Comparison of ENCODE assay signal across 15 cellular contexts in genomic region chr1:107536266-107536665, GRCh38.
DNase-seq lines count a peak whose midpoint lies in the region; ATAC-seq and TF ChIP-seq lines count a peak whose summit lies in the region.
"Had no signal": no experiment of that assay in that cellular context is flagged by ENCODE, and none has a peak within 500 bp of the region (broad histone marks: within the 10 kb centered on the region; RNA-seq: fewer than 3 reads in every experiment).

No MANE protein-coding gene starts in this region.

- no peaks in the 10 kb centered on the region for H4K20me1 ChIP-seq in OCI-LY7 (ENCODE audit: insufficient read depth, low read length)

- H3K4me1 ChIP-seq in OCI-LY7 (ENCODE audit: insufficient read depth, low read length, poor library complexity, severe bottlenecking): peaks cover 7% of the 10 kb centered on the region

- no peaks in the 10 kb centered on the region for H3K9me2 ChIP-seq in OCI-LY7 (ENCODE audit: insufficient read depth, low read length)

- DNase-seq in NCI-H2107 treated with DMSO at 0.1 percent for 48 hours (lab: John Stamatoyannopoulos, UW; ENCODE audit: unreplicated experiment) (peak; percentile 15), NCI-H2107 (lab: John Stamatoyannopoulos, UW) (no peak), OCI-LY7 (ENCODE audit: low spot score) (no peak), ureter (ENCODE audit: low spot score) (peak; percentile 55), KBM-7 (no peak), NCI-H748 treated with DMSO at 0.1 percent for 48 hours (lab: John Stamatoyannopoulos, UW) (no peak)
- DNase-seq: activated CD4-positive, CD25-positive, alpha-beta regulatory T cell; activated naive CD4-positive, alpha-beta T cell treated with anti-CD3 and anti-CD28 coated beads, Interleukin-2, amount 50 U/mL, for 16 hours; COR-L47; erythroblast; hypothalamus; NCI-H1436 treated with DMSO at 0.1 percent for 48 hours had no signal

- POLR2A ChIA-PET in OCI-LY7 (lab: Charles Lee): no interaction called here

- H2AFZ ChIP-seq in OCI-LY7 (ENCODE audit: low read length): peak overlapping the region; percentile 58
- H2AFZ ChIP-seq: neural progenitor cell had no signal

- H3K9me3 ChIP-seq in OCI-LY7 (ENCODE audit: low read length): no peaks in the 10 kb centered on the region

- no TSS peak for BruUV-seq in OCI-LY7 (replicated peaks; lab: Mats Ljungman, UMichigan)

- CTCF ChIA-PET in OCI-LY7 (lab: Charles Lee; ENCODE audit: unreplicated experiment): no interaction called here

- intact Hi-C loops in OCI-LY7 (cut with micrococcal nuclease; ENCODE audit: unreplicated experiment): no loop called here

- H3K36me3 ChIP-seq in OCI-LY7 (ENCODE audit: insufficient read depth, low read length): no peaks in the 10 kb centered on the region
- H3K36me3 ChIP-seq: neural progenitor cell had no signal

- H3K4me3 ChIP-seq in OCI-LY7 (ENCODE audit: low read depth, low read length, poor library complexity, severe bottlenecking): no peak overlapping the region
- H3K4me3 ChIP-seq: neural progenitor cell had no signal

- no peak overlapping the region for H3K27ac ChIP-seq in OCI-LY7 (ENCODE audit: low read depth, low read length, poor library complexity, severe bottlenecking)
- H3K27ac ChIP-seq: neural progenitor cell had no signal

- peak; percentile 85 for ATAC-seq in esophagus mucosa
- ATAC-seq in GM21737 (IDR thresholded peaks at IDR 0.05; ENCODE audit: unreplicated experiment): no peak

- in situ Hi-C loops in KBM-7 (cut with MboI; ENCODE audit: low pct_unique_long_range_greater_than_20kb, low sequenced_read_pairs): no loop called here

- TF ChIP-seq CTCF in OCI-LY7 (conservative IDR thresholded peaks at IDR 0.05; ENCODE audit: low read length): no peak

- no peak overlapping the region for H3K4me2 ChIP-seq in OCI-LY7 (ENCODE audit: low read length)
- H3K4me2 ChIP-seq: neural progenitor cell had no signal

- no peaks in the 10 kb centered on the region for H3K79me2 ChIP-seq in OCI-LY7 (ENCODE audit: insufficient read depth, low read depth, low read length)

Comparison
In these comparisons a context has a peak if more than half of its experiments do, and no peak if none do; other contexts are left out.
1. DNase-seq: peak in NCI-H2107 treated with DMSO at 0.1 percent for 48 hours (single experiment) and ureter (single experiment); none in NCI-H2107 (single experiment), OCI-LY7 (single experiment), KBM-7 (single experiment) and NCI-H748 treated with DMSO at 0.1 percent for 48 hours (single experiment).